Comparison of ENCODE assay signal across 19 cellular contexts in the genomic region with DNA sequence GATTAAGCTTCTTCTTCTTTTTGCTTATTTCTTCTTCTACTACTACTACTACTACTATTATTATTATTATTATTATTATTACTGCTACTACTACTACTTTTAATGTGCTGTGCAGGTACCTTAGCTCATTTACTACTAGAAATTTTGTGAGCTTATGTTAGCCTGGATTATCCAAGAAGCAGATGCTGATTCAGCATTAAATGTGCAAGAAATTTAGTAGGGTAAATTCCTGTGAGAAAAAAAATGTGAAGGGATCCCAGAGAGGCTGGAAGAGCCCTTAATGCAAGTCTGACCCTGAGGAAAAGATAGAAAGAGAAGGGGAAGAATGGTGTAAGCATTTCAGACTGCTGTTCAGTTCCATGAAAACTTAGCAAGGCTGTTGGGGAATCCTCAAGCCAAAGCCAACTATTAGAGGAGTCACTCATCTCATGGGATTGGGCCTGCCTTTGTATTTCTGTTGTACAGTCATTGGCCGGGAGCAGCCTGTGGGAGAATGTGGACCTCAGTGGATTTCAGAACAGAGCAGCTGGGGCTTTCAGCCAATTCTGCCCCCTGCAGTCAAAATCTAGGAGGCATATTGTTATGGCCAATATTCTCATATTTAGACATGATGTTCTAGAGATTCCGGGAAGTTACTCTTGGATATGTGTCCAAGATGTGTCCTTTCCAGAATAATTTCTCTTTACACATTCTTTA. TPM values are rescaled to one million over a fixed set of nuclear protein-coding genes. Genes with fewer than 3 reads are reported as not detected.
A peak's percentile ranks its signal among the peaks of the same experiment; 100 is the strongest.
DNase-seq lines count a peak whose midpoint lies in the region; ATAC-seq and TF ChIP-seq lines count a peak whose summit lies in the region.
"Had no signal": no experiment of that assay in that cellular context is flagged by ENCODE, and none has a peak within 500 bp of the region (broad histone marks: within the 10 kb centered on the region; RNA-seq: fewer than 3 reads in every experiment).

No MANE protein-coding gene starts in this region.

- WGBS in gastroesophageal sphincter (ENCODE audit: low coverage in 1 of 2), 2 donors = 69 to 73% methylated on average over 2 of the region's 2 CpGs

- no peak overlapping the region for H3K9ac ChIP-seq in PC-3 (ENCODE audit: low read length)

- DNase-seq in PC-3 (no peak), progenitor cell of endocrine pancreas (ENCODE audit: low spot score, unreplicated experiment) (no peak)
- no peak for DNase-seq in activated CD8-positive, alpha-beta T cell treated with anti-CD3 and anti-CD28 coated beads for 36 hours
- DNase-seq in stimulated activated CD4-positive, alpha-beta T cell treated with anti-CD3 and anti-CD28 coated beads, Interleukin-1b, Interleukin-23, amount 100 ng/mL, for 48 hours = no peak
- DNase-seq: activated gamma-delta T cell treated with Interleukin-2 at 50 U/mL for 16 hours; activated T-cell treated with anti-CD3 and anti-CD28 coated beads for 4 hours; amniotic stem cell; C1 segment of cervical spinal cord; effector CD8-positive, alpha-beta T cell; H7; NCI-H1930; stomach had no signal

- no peaks in the 10 kb centered on the region for H3K27me3 Mint-ChIP-seq in progenitor cell of endocrine pancreas
- no peaks in the 10 kb centered on the region for H3K27me3 Mint-ChIP-seq in activated CD8-positive, alpha-beta T cell treated with anti-CD3 and anti-CD28 coated beads for 36 hours
- H3K27me3 Mint-ChIP-seq: central memory CD8-positive, alpha-beta T cell; IgD-negative memory B cell had no signal

- H3K4me3 Mint-ChIP-seq in progenitor cell of endocrine pancreas (ENCODE audit: low read depth) = no peak overlapping the region
- H3K4me3 Mint-ChIP-seq in activated CD8-positive, alpha-beta T cell treated with anti-CD3 and anti-CD28 coated beads for 36 hours = no peak overlapping the region
- H3K4me3 Mint-ChIP-seq: central memory CD8-positive, alpha-beta T cell; IgD-negative memory B cell had no signal

- H3K27me3 ChIP-seq in PC-3 (ENCODE audit: low read length) (no peaks in the 10 kb centered on the region), gastroesophageal sphincter (no peaks in the 10 kb centered on the region)
- H3K27me3 ChIP-seq: stomach had no signal

- H3K27ac Mint-ChIP-seq in progenitor cell of endocrine pancreas = no peak overlapping the region
- no peak overlapping the region for H3K27ac Mint-ChIP-seq in activated CD8-positive, alpha-beta T cell treated with anti-CD3 and anti-CD28 coated beads for 36 hours
- H3K27ac Mint-ChIP-seq: IgD-negative memory B cell had no signal

- POLR2A ChIA-PET in PC-3 (lab: Charles Lee; ENCODE audit: unreplicated experiment) = no interaction called here
- POLR2A ChIA-PET in activated CD8-positive, alpha-beta T cell treated with anti-CD3 and anti-CD28 coated beads for 36 hours (lab: Charles Lee) = no interaction called here

- no peak for TF ChIP-seq POLR2A in gastroesophageal sphincter (IDR thresholded peaks at IDR 0.05)

- H4K20me1 ChIP-seq in PC-3 (ENCODE audit: low read length) = no peaks in the 10 kb centered on the region

- BruUV-seq in PC-3 (replicated peaks; lab: Mats Ljungman, UMichigan) = no TSS peak

- no peaks in the 10 kb centered on the region for H3K79me2 ChIP-seq in PC-3 (ENCODE audit: low read length)

- no peaks in the 10 kb centered on the region for H3K9me3 ChIP-seq in PC-3 (ENCODE audit: low read length)
- no peaks in the 10 kb centered on the region for H3K9me3 ChIP-seq in gastroesophageal sphincter
- H3K9me3 ChIP-seq: stomach had no signal

- peak; percentile 16 for TF ChIP-seq CTCF in GM12873 (IDR thresholded peaks at IDR 0.05; ENCODE audit: insufficient read depth, low read depth, low read length, missing control alignments)
- TF ChIP-seq CTCF in PC-3 (conservative IDR thresholded peaks at IDR 0.05; ENCODE audit: low read depth, low read length) = 0 out of 2 replicates have a peak, but pooled peaks have one; percentile 10
- TF ChIP-seq CTCF in gastroesophageal sphincter (IDR thresholded peaks at IDR 0.05) = no peak
- TF ChIP-seq CTCF in progenitor cell of endocrine pancreas (IDR thresholded peaks at IDR 0.05; ENCODE audit: unreplicated experiment) = peak; percentile 9
- TF ChIP-seq CTCF in activated CD8-positive, alpha-beta T cell treated with anti-CD3 and anti-CD28 coated beads for 36 hours (IDR thresholded peaks at IDR 0.05) = no peak

- ATAC-seq in PC-3 = no peak
- ATAC-seq in gastroesophageal sphincter = peak; percentile 84
- ATAC-seq in GM18517 (IDR thresholded peaks at IDR 0.05; ENCODE audit: unreplicated experiment) = no peak
- ATAC-seq in GM18498 (IDR thresholded peaks at IDR 0.05; ENCODE audit: unreplicated experiment) = no peak
- no peak for ATAC-seq in activated CD8-positive, alpha-beta T cell treated with anti-CD3 and anti-CD28 coated beads for 36 hours

- H3K27ac ChIP-seq in PC-3 (ENCODE audit: low read length) = no peak overlapping the region
- H3K27ac ChIP-seq in gastroesophageal sphincter = no peak overlapping the region
- H3K27ac ChIP-seq: stomach, VCaP had no signal

- no peak overlapping the region for H2AFZ ChIP-seq in PC-3 (ENCODE audit: low read length)

- no peaks in the 10 kb centered on the region for H3F3A ChIP-seq in PC-3 (ENCODE audit: low read length, unreplicated experiment)

- H3K4me1 ChIP-seq in PC-3 (ENCODE audit: insufficient read depth, low read length) (no peaks in the 10 kb centered on the region), gastroesophageal sphincter (peaks cover 0 to 8% (median 3%) of the 10 kb centered on the region in 3 donors)

- H3K4me1 Mint-ChIP-seq in progenitor cell of endocrine pancreas (ENCODE audit: low read depth) = peaks cover 27% of the 10 kb centered on the region
- peaks cover 2% of the 10 kb centered on the region for H3K4me1 Mint-ChIP-seq in activated CD8-positive, alpha-beta T cell treated with anti-CD3 and anti-CD28 coated beads for 36 hours (ENCODE audit: low read depth)
- H3K4me1 Mint-ChIP-seq: central memory CD8-positive, alpha-beta T cell had no signal

- no peak for TF ChIP-seq EP300 in gastroesophageal sphincter (IDR thresholded peaks at IDR 0.05)

- CTCF ChIA-PET in PC-3 (lab: Charles Lee) = no interaction called here
- CTCF ChIA-PET in activated CD8-positive, alpha-beta T cell treated with anti-CD3 and anti-CD28 coated beads for 36 hours (lab: Charles Lee) = interaction anchor here (1.2 to 1.6 kb wide), 2 partner anchors 8 to 48 kb away, joined by 4 to 5 read pairs; no protein-coding TSS in a partner anchor

- intact Hi-C loops in PC-3 (cut with micrococcal nuclease) = no loop called here
- intact Hi-C loops in activated CD8-positive, alpha-beta T cell treated with anti-CD3 and anti-CD28 coated beads for 36 hours (cut with micrococcal nuclease) = no loop called here

- no peak overlapping the region for H3K4me2 ChIP-seq in PC-3 (ENCODE audit: low read length)

- no peaks in the 10 kb centered on the region for H3K36me3 Mint-ChIP-seq in progenitor cell of endocrine pancreas (ENCODE audit: insufficient read depth)
- H3K36me3 Mint-ChIP-seq in activated CD8-positive, alpha-beta T cell treated with anti-CD3 and anti-CD28 coated beads for 36 hours (ENCODE audit: low read depth) = no peaks in the 10 kb centered on the region

- no peaks in the 10 kb centered on the region for H3K36me3 ChIP-seq in PC-3 (ENCODE audit: low read depth, low read length)
- no peaks in the 10 kb centered on the region for H3K36me3 ChIP-seq in gastroesophageal sphincter
- H3K36me3 ChIP-seq: stomach had no signal

- no peaks in the 10 kb centered on the region for H3K9me3 Mint-ChIP-seq in progenitor cell of endocrine pancreas (ENCODE audit: low read depth)
- no peaks in the 10 kb centered on the region for H3K9me3 Mint-ChIP-seq in activated CD8-positive, alpha-beta T cell treated with anti-CD3 and anti-CD28 coated beads for 36 hours
- H3K9me3 Mint-ChIP-seq: central memory CD8-positive, alpha-beta T cell; IgD-negative memory B cell had no signal

- H3K4me3 ChIP-seq in PC-3 (ENCODE audit: low read length) (no peak overlapping the region), gastroesophageal sphincter (no peak overlapping the region)
- H3K4me3 ChIP-seq: stomach had no signal

- no peaks in the 10 kb centered on the region for H3K9me2 ChIP-seq in PC-3 (replicated peaks; ENCODE audit: low read length)

RNA-seq across cellular contexts. Expression of a gene that starts 37.2 kb away (rescaled TPM):
- total RNA-seq in PC-3 (2014; rRNA removed) (35.1 and 38.8 TPM in 2 replicates), gastroesophageal sphincter (100 to 1,000 TPM in 3 of 4 donors, 10 to 100 TPM in 1; 99.3 to 105 (median 100) TPM), progenitor cell of endocrine pancreas (101 and 102 TPM in 2 replicates)
- total RNA-seq in activated CD8-positive, alpha-beta T cell treated with anti-CD3 and anti-CD28 coated beads for 36 hours = 10 to 100 TPM; 38.5 to 38.6 TPM

RNA-seq across cellular contexts. Expression of a gene that starts 53.8 kb away (rescaled TPM):
- total RNA-seq in PC-3 (2014; rRNA removed) (9.6 and 9.8 TPM in 2 replicates), gastroesophageal sphincter (10 to 100 TPM; 26.3 to 45.4 (median 36.3) TPM), progenitor cell of endocrine pancreas (20.4 and 21.4 TPM in 2 replicates)
- total RNA-seq in activated CD8-positive, alpha-beta T cell treated with anti-CD3 and anti-CD28 coated beads for 36 hours = 1 to 10 TPM; 5.3 to 5.4 TPM

Comparison
In these comparisons a context has a peak if more than half of its experiments do, and no peak if none do; other contexts are left out.
1. CTCF ChIP-seq: peak in GM12873 (single experiment), PC-3 (single experiment) and progenitor cell of endocrine pancreas (single experiment); none in gastroesophageal sphincter (0 of 4) and activated CD8-positive, alpha-beta T cell treated with anti-CD3 and anti-CD28 coated beads for 36 hours (single experiment).